ENCODE assay signal across 11 cellular contexts in genomic region chr2:166373951-166374350, GRCh38. TPM values are rescaled to one million over a fixed set of nuclear protein-coding genes. Genes with fewer than 3 reads are reported as not detected.
A peak's percentile ranks its signal among the peaks of the same experiment; 100 is the strongest.
DNase-seq lines count a peak whose midpoint lies in the region; ATAC-seq and TF ChIP-seq lines count a peak whose summit lies in the region.
"Had no signal": no experiment of that assay in that cellular context is flagged by ENCODE, and none has a peak within 500 bp of the region (broad histone marks: within the 10 kb centered on the region; RNA-seq: fewer than 3 reads in every experiment).

No MANE protein-coding gene starts in this region.

- no peak overlapping the region for H3K9ac ChIP-seq in SK-N-SH

- no peak for ATAC-seq in GM21737 (IDR thresholded peaks at IDR 0.05; ENCODE audit: unreplicated experiment)
- ATAC-seq in GM18519 (IDR thresholded peaks at IDR 0.05; ENCODE audit: low FRiP score, unreplicated experiment), result no peak
- ATAC-seq: stimulated activated effector memory CD8-positive, alpha-beta T cell treated with anti-CD3 and anti-CD28 coated beads, Interleukin-12 subunit alpha, Interleukin-12 subunit beta, amount 100 ng/mL, for 72 hours had no signal

- peak overlapping the region in 1 of 2 experiments; percentile 70; a peak in 2 of 4 replicates for H3K4me3 ChIP-seq in SK-N-SH (ENCODE audit: low read depth in 2 of 2, low read length in 1 of 2)

- TF ChIP-seq RAD21 in SK-N-SH (IDR thresholded peaks at IDR 0.05; ENCODE audit: low read length), result no peak

- H2AFZ ChIP-seq in SK-N-SH (ENCODE audit: low read depth), result no peak overlapping the region

- no peaks in the 10 kb centered on the region for H3K9me3 ChIP-seq in SK-N-SH
- H3K9me3 ChIP-seq: neutrophil had no signal

- H3K4me2 ChIP-seq in SK-N-SH, result peak overlapping the region; percentile 90

- TF ChIP-seq CTCF in SK-N-SH (IDR thresholded peaks at IDR 0.05), result no peak

- peak; percentile 77 for DNase-seq in Daoy (ENCODE audit: low read depth)
- peak; percentile 38 for DNase-seq in LoVo (ENCODE audit: low spot score)
- peak; percentile 50 for DNase-seq in SK-N-SH
- peak; percentile 95 for DNase-seq in iris pigment epithelial cell (ENCODE audit: low read depth)
- DNase-seq in effector CD4-positive, alpha-beta T cell, result no peak
- no peak for DNase-seq in DMS79 (lab: John Stamatoyannopoulos, UW)

- CTCF ChIA-PET in SK-N-SH (lab: Yijun Ruan, JAX), result interaction anchor here (1.2 to 4.0 kb wide), 3 partner anchors 11 to 13 kb away, joined by 3 to 17 read pairs (median 4); no protein-coding TSS in a partner anchor

- H3K27me3 ChIP-seq in SK-N-SH (ENCODE audit: insufficient read depth), result no peaks in the 10 kb centered on the region

- no peaks in the 10 kb centered on the region for H3K36me3 ChIP-seq in SK-N-SH (replicated peaks in 1 of 2; ENCODE audit: control insufficient read depth in 1 of 2, insufficient read depth in 2 of 2, low read length in 1 of 2)
- H3K36me3 ChIP-seq: neutrophil had no signal

- H3K27ac ChIP-seq in SK-N-SH (ENCODE audit: low read depth in 2 of 2, low read length in 1 of 2), result no peak overlapping the region; a peak in 1 of 4 replicates
- H3K27ac ChIP-seq: HL-60 had no signal

- TF ChIP-seq EP300 in SK-N-SH (IDR thresholded peaks at IDR 0.05; ENCODE audit: borderline replicate concordance in 1 of 2, low read depth in 1 of 2, low read length in 1 of 2), result no peak

- H3F3A ChIP-seq in SK-N-SH (replicated peaks; ENCODE audit: insufficient read depth), result no peaks in the 10 kb centered on the region

- peaks cover 4 to 5% of the 10 kb centered on the region in 2 experiments; a peak in 2 of 4 replicates for H3K4me1 ChIP-seq in SK-N-SH (ENCODE audit: control insufficient read depth in 1 of 2, insufficient read depth in 2 of 2, low read depth in 1 of 2, low read length in 1 of 2)

- H4K20me1 ChIP-seq in SK-N-SH (ENCODE audit: insufficient read depth), result no peaks in the 10 kb centered on the region

- peaks cover 40% of the 10 kb centered on the region for H3K79me2 ChIP-seq in SK-N-SH (ENCODE audit: insufficient read depth)

- POLR2A ChIA-PET in SK-N-SH (lab: Yijun Ruan, JAX), result no interaction called here

- H3K9me2 ChIP-seq in SK-N-SH, result no peaks in the 10 kb centered on the region

TF ChIP-seq in SK-N-SH, 30 proteins besides CTCF, POLR2A, EP300 and RAD21:
- TF ChIP-seq YY1 (IDR thresholded peaks at IDR 0.05; ENCODE audit: low read depth) (no peak), POLR2AphosphoS5 (IDR thresholded peaks at IDR 0.05; ENCODE audit: low read depth, low read length) (peak; percentile 26; the same call in 1 of the 2 replicates), TCF12 (IDR thresholded peaks at IDR 0.05) (peak; percentile 53), FOSL2 (IDR thresholded peaks at IDR 0.05; ENCODE audit: borderline replicate concordance, low read depth) (peak; percentile 56; the same call in 1 of the 2 replicates), JUND (IDR thresholded peaks at IDR 0.05) (peak; percentile 72), NFIC (IDR thresholded peaks at IDR 0.05; ENCODE audit: borderline replicate concordance) (peak; percentile 98)
- TF ChIP-seq, protein P1, sequence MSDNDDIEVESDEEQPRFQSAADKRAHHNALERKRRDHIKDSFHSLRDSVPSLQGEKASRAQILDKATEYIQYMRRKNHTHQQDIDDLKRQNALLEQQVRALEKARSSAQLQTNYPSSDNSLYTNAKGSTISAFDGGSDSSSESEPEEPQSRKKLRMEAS (IDR thresholded peaks at IDR 0.05; ENCODE audit: low read depth), result no peak
- TF ChIP-seq, protein P2, sequence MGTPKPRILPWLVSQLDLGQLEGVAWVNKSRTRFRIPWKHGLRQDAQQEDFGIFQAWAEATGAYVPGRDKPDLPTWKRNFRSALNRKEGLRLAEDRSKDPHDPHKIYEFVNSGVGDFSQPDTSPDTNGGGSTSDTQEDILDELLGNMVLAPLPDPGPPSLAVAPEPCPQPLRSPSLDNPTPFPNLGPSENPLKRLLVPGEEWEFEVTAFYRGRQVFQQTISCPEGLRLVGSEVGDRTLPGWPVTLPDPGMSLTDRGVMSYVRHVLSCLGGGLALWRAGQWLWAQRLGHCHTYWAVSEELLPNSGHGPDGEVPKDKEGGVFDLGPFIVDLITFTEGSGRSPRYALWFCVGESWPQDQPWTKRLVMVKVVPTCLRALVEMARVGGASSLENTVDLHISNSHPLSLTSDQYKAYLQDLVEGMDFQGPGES (IDR thresholded peaks at IDR 0.05; ENCODE audit: low read depth, low read length), result no peak

RNA-seq across cellular contexts. Expression of gene SCN9A, which starts 1.8 kb away (rescaled TPM):
- 0.29 and 0.54 TPM in 2 replicates for total RNA-seq in Daoy (2014; rRNA removed; shearing (Covaris generic))
- polyA plus RNA-seq in SK-N-SH (2012; rRNA removed), result 5.9 and 7.8 TPM in 2 replicates
- 7.2 and 7.3 TPM in 2 replicates for polyA plus RNA-seq in SK-N-SH (2012; cell fraction: cytosol; rRNA removed)
- polyA plus RNA-seq in SK-N-SH (2012; cell fraction: nucleus; rRNA removed), result 6.0 and 12.7 TPM in 2 replicates

Comparison
In these comparisons a context has a peak if more than half of its experiments do, and no peak if none do; other contexts are left out.
1. DNase-seq: peak in Daoy (single experiment), LoVo (single experiment), SK-N-SH (single experiment) and iris pigment epithelial cell (single experiment); none in effector CD4-positive, alpha-beta T cell (single experiment) and DMS79 (single experiment).